In the genomic region with DNA sequence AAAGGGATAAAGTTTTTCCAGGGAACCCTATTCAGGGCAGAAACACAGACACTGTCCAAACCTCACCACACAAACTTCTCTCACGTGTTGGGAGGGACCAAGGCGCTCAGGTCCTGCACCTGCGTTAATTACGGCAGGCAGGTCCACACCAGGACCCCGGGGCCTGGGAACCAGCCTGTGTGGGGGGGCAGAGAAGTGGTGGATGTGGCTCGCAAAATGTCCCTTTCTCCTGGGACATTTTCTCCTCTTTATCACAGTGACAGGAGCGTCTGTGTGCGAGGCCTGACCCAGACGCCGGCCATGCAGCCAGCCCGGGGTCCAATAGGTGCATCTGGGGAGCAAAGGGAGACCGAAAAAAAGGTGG, we compare ENCODE assay signal across 9 cellular contexts.
A peak's percentile ranks its signal among the peaks of the same experiment; 100 is the strongest.
DNase-seq lines count a peak whose midpoint lies in the region; ATAC-seq and TF ChIP-seq lines count a peak whose summit lies in the region.
"Had no signal": no experiment of that assay in that cellular context is flagged by ENCODE, and none has a peak within 500 bp of the region (broad histone marks: within the 10 kb centered on the region; RNA-seq: fewer than 3 reads in every experiment).

No MANE protein-coding gene starts in this region.

- H3K4me1 ChIP-seq in left ventricle myocardium inferior (peaks cover 22% of the 10 kb centered on the region), tibial nerve (peaks cover 0 to 17% (median 0%) of the 10 kb centered on the region in 4 donors)

- no peak for TF ChIP-seq EP300 in tibial nerve (IDR thresholded peaks at IDR 0.05)

- peaks cover 10 to 14% of the 10 kb centered on the region in 2 donors for H3K9me3 Mint-ChIP-seq in activated T-cell treated with anti-CD3 and anti-CD28 coated beads, Interleukin-2, amount 50 U/mL, for 72 hours

- peaks cover 21% of the 10 kb centered on the region for H3K4me1 Mint-ChIP-seq in activated T-cell treated with anti-CD3 and anti-CD28 coated beads, Interleukin-2, amount 50 U/mL, for 72 hours (ENCODE audit: low read depth)

- 9 to 21% methylated on average over 12 of the region's 12 CpGs for WGBS in lower leg skin, 2 donors
- 38 to 50% methylated on average over 12 of the region's 12 CpGs for WGBS in tibial nerve, 2 donors

- intact Hi-C loops in left ventricle myocardium inferior (cut with micrococcal nuclease), result no loop called here
- intact Hi-C loops in cardiac septum (cut with DNase I), result loop anchor here (5.0 kb wide), 1 partner anchor 122 kb away; a partner anchor contains a TSS
- intact Hi-C loops in lower leg skin (cut with DNase I; ENCODE audit: low total_unique reads), result no loop called here

- peak overlapping the region; percentile 91 for H3K27ac ChIP-seq in left ventricle myocardium inferior (replicated peaks)
- peak overlapping the region in 3 of 4 donors; percentile 69 to 91 (median 85) for H3K27ac ChIP-seq in tibial nerve

- H3K4me3 Mint-ChIP-seq in activated T-cell treated with anti-CD3 and anti-CD28 coated beads, Interleukin-2, amount 50 U/mL, for 72 hours, result peak overlapping the region; percentile 92 to 94

- H3K36me3 ChIP-seq in left ventricle myocardium inferior (no peaks in the 10 kb centered on the region), tibial nerve (no peaks in the 10 kb centered on the region)

- peaks cover 3% of the 10 kb centered on the region for H3K27me3 ChIP-seq in left ventricle myocardium inferior (ENCODE audit: low read depth)
- H3K27me3 ChIP-seq in tibial nerve, result no peaks in the 10 kb centered on the region

- DNase-seq in left ventricle myocardium inferior (no peak), cardiac septum (ENCODE audit: low spot score) (no peak), lower leg skin (ENCODE audit: low spot score in 2 of 2) (no peak), tibial nerve (ENCODE audit: low spot score in 2 of 2) (no peak)
- peak in 1 of 2 donors; percentile 1 for DNase-seq in activated T-cell treated with anti-CD3 and anti-CD28 coated beads, Interleukin-2, amount 50 U/mL, for 72 hours
- DNase-seq: NCI-H187 had no signal

- H3K4me3 ChIP-seq in left ventricle myocardium inferior (peak overlapping the region; percentile 71), lower leg skin (ENCODE audit: low read depth, poor library complexity, severe bottlenecking) (peak overlapping the region; percentile 18), tibial nerve (peak overlapping the region in 3 of 4 donors; percentile 52 to 72 (median 58))

- H3K27me3 Mint-ChIP-seq in activated T-cell treated with anti-CD3 and anti-CD28 coated beads, Interleukin-2, amount 50 U/mL, for 72 hours (ENCODE audit: low read depth), result no peaks in the 10 kb centered on the region

- no peak for ATAC-seq in activated T-cell treated with anti-CD3 and anti-CD28 coated beads, Interleukin-2, amount 50 U/mL, for 72 hours (replicated peaks in 1 of 2)
- ATAC-seq in HG03039 (IDR thresholded peaks at IDR 0.05; ENCODE audit: unreplicated experiment), result no peak
- ATAC-seq in HG03159 (IDR thresholded peaks at IDR 0.05; ENCODE audit: unreplicated experiment), result no peak
- ATAC-seq in HG03565 (IDR thresholded peaks at IDR 0.05; ENCODE audit: unreplicated experiment), result no peak

- TF ChIP-seq CTCF in left ventricle myocardium inferior (IDR thresholded peaks at IDR 0.05; ENCODE audit: borderline replicate concordance) (no peak), lower leg skin (IDR thresholded peaks at IDR 0.05) (no peak), tibial nerve (IDR thresholded peaks at IDR 0.05) (no peak)

- peaks cover 16 to 22% of the 10 kb centered on the region in 2 donors for H3K36me3 Mint-ChIP-seq in activated T-cell treated with anti-CD3 and anti-CD28 coated beads, Interleukin-2, amount 50 U/mL, for 72 hours (ENCODE audit: insufficient read depth in 2 of 2)

- TF ChIP-seq POLR2A in lower leg skin (IDR thresholded peaks at IDR 0.05) (no peak), tibial nerve (IDR thresholded peaks at IDR 0.05) (no peak)

- H3K9me3 ChIP-seq in left ventricle myocardium inferior (replicated peaks), result peaks cover 12% of the 10 kb centered on the region
- H3K9me3 ChIP-seq in tibial nerve, result peaks cover 0 to 3% (median 0%) of the 10 kb centered on the region in 4 donors

- peak overlapping the region; percentile 85 for H3K27ac Mint-ChIP-seq in activated T-cell treated with anti-CD3 and anti-CD28 coated beads, Interleukin-2, amount 50 U/mL, for 72 hours

Comparison
In these comparisons a context has a peak if more than half of its experiments do, and no peak if none do; other contexts are left out.
1. H3K4me3 ChIP-seq: peak in every context shown above with its lines; median percentile 71 in left ventricle myocardium inferior; 58 in tibial nerve; 18 in lower leg skin.